ENCODE assay signal across 2 cellular contexts in the genomic region with DNA sequence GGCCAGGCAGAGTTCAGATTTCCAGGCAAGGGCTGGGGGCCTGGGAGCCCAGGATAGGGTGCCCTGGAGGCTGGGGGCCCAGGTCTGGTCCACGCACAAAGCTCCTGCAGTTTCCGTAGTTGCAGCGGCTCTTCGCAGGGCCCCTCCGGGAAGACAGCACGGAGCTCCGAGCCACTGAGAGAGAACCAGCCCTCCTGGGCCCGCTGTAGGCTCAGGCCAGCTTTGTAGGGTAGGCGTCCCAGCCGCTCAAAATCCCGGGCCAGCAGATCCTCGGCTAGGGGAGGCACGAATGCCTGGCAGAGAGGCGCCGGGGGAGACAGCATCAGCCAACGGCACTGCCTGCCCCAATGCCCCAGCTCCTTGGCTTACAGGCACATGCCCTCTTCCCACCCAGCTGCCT.
TF ChIP-seq lines count a peak whose summit lies in the region.

No MANE protein-coding gene starts in this region.

TF ChIP-seq in GM23338, 12 proteins besides CTCF, POLR2A, EP300 and RAD21:
- no peak for TF ChIP-seq POLR2AphosphoS5 (IDR thresholded peaks at IDR 0.05; ENCODE audit: low read depth)
- TF ChIP-seq EZH2phosphoT487 (IDR thresholded peaks at IDR 0.05; ENCODE audit: unreplicated experiment), result no peak
- TF ChIP-seq STAT1 (IDR thresholded peaks at IDR 0.05; ENCODE audit: unreplicated experiment), result no peak
TF ChIP-seq in GM23338: peak in this region for 0.

TF ChIP-seq in IMR-90, 13 proteins besides CTCF, POLR2A, EP300 and RAD21:
- no peak for TF ChIP-seq MAZ (IDR thresholded peaks at IDR 0.05; ENCODE audit: borderline replicate concordance, low read depth, low read length)
- no peak for TF ChIP-seq RCOR1 (IDR thresholded peaks at IDR 0.05; ENCODE audit: insufficient replicate concordance, low read length)
- TF ChIP-seq, protein P1, sequence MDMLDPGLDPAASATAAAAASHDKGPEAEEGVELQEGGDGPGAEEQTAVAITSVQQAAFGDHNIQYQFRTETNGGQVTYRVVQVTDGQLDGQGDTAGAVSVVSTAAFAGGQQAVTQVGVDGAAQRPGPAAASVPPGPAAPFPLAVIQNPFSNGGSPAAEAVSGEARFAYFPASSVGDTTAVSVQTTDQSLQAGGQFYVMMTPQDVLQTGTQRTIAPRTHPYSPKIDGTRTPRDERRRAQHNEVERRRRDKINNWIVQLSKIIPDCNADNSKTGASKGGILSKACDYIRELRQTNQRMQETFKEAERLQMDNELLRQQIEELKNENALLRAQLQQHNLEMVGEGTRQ (IDR thresholded peaks at IDR 0.05; ENCODE audit: low read depth, low read length), result no peak
- no peak for TF ChIP-seq SMC3 (IDR thresholded peaks at IDR 0.05; ENCODE audit: low read depth, low read length)
- TF ChIP-seq, protein P2, sequence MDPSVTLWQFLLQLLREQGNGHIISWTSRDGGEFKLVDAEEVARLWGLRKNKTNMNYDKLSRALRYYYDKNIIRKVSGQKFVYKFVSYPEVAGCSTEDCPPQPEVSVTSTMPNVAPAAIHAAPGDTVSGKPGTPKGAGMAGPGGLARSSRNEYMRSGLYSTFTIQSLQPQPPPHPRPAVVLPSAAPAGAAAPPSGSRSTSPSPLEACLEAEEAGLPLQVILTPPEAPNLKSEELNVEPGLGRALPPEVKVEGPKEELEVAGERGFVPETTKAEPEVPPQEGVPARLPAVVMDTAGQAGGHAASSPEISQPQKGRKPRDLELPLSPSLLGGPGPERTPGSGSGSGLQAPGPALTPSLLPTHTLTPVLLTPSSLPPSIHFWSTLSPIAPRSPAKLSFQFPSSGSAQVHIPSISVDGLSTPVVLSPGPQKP (IDR thresholded peaks at IDR 0.05; ENCODE audit: borderline replicate concordance, low read depth, low read length), result no peak
- no peak for TF ChIP-seq MAFK (IDR thresholded peaks at IDR 0.05; ENCODE audit: low read depth, low read length)
- TF ChIP-seq MXI1 (IDR thresholded peaks at IDR 0.05; ENCODE audit: borderline replicate concordance, low read depth, low read length), result no peak
- TF ChIP-seq CHD1 (IDR thresholded peaks at IDR 0.05; ENCODE audit: low read depth, low read length), result no peak
- TF ChIP-seq FOS (IDR thresholded peaks at IDR 0.05; ENCODE audit: low read depth, low read length), result no peak
- TF ChIP-seq BHLHE40 (IDR thresholded peaks at IDR 0.05; ENCODE audit: low read depth, low read length), result no peak
- no peak for TF ChIP-seq CEBPB (IDR thresholded peaks at IDR 0.05; ENCODE audit: low read depth, low read length)
- no peak for TF ChIP-seq NFE2L2 (IDR thresholded peaks at IDR 0.05; ENCODE audit: low read depth, low read length)
- no peak for TF ChIP-seq RFX5 (IDR thresholded peaks at IDR 0.05; ENCODE audit: low read depth, low read length)
